ENCODE assay signal across 28 cellular contexts in genomic region chr13:68995972-68996670, GRCh38.
"Had no signal": no experiment of that assay in that cellular context is flagged by ENCODE, and none has a peak within 500 bp of the region (broad histone marks: within the 10 kb centered on the region; RNA-seq: fewer than 3 reads in every experiment).

No MANE protein-coding gene starts in this region.

- H3K27me3 Mint-ChIP-seq: memory B cell; naive thymus-derived CD4-positive, alpha-beta T cell; natural killer cell treated with Interleukin-12 subunit alpha and Interleukin-12 subunit beta and Interleukin-15 and Interleukin-18, amount 100 ng/mL, for 72 hours; stimulated activated naive B cell treated with anti-CD40 and anti-IgM and Interleukin-4, amounts not matched to agents 10 μg/mL and 1 μg/mL and 100 μg/mL, for 72 hours had no signal

- ATAC-seq: mucosa of descending colon; naive thymus-derived CD4-positive, alpha-beta T cell; natural killer cell treated with Interleukin-12 subunit alpha and Interleukin-12 subunit beta and Interleukin-15 and Interleukin-18, amount 100 ng/mL, for 72 hours; pancreas; right cardiac atrium; sciatic nerve; stimulated activated naive B cell treated with anti-CD40 and anti-IgM and Interleukin-4, amounts not matched to agents 10 μg/mL and 1 μg/mL and 100 μg/mL, for 72 hours; stimulated activated naive CD8-positive, alpha-beta T cell treated with anti-CD3 and anti-CD28 coated beads, Interleukin-15, Interleukin-2, amounts not matched to agents 100 U/mL and 50 U/mL, for 24 hours; upper lobe of right lung had no signal

- H3K36me3 ChIP-seq: left ventricle myocardium inferior, pancreas, prostate gland, stomach, thoracic aorta, tibial artery, upper lobe of right lung had no signal

- H3K4me3 Mint-ChIP-seq: memory B cell; naive thymus-derived CD4-positive, alpha-beta T cell; natural killer cell treated with Interleukin-12 subunit alpha and Interleukin-12 subunit beta and Interleukin-15 and Interleukin-18, amount 100 ng/mL, for 72 hours; stimulated activated naive B cell treated with anti-CD40 and anti-IgM and Interleukin-4, amounts not matched to agents 10 μg/mL and 1 μg/mL and 100 μg/mL, for 72 hours had no signal

- H3K9me3 ChIP-seq: mucosa of descending colon, pancreas, prostate gland, thoracic aorta, tibial artery, upper lobe of right lung had no signal

- H3K36me3 Mint-ChIP-seq: memory B cell; stimulated activated naive B cell treated with anti-CD40 and anti-IgM and Interleukin-4, amounts not matched to agents 10 μg/mL and 1 μg/mL and 100 μg/mL, for 72 hours had no signal

- H3K4me1 Mint-ChIP-seq: memory B cell; naive thymus-derived CD4-positive, alpha-beta T cell; stimulated activated naive B cell treated with anti-CD40 and anti-IgM and Interleukin-4, amounts not matched to agents 10 μg/mL and 1 μg/mL and 100 μg/mL, for 72 hours had no signal

- H3K4me1 ChIP-seq: left ventricle myocardium inferior, pancreas, prostate gland, stomach, tibial artery, upper lobe of right lung had no signal

- H3K4me3 ChIP-seq: left ventricle myocardium inferior, lung, mucosa of descending colon, pancreas, prostate gland, skin epidermis, stomach, thoracic aorta, tibial artery, upper lobe of right lung had no signal

- H3K27ac ChIP-seq: left ventricle myocardium inferior, pancreas, prostate gland, skin epidermis, stomach, thoracic aorta, tibial artery, upper lobe of right lung had no signal

- DNase-seq: hypothalamus; islet precursor cell; left ventricle myocardium inferior; midbrain; mucosa of descending colon; naive thymus-derived CD4-positive, alpha-beta T cell; nucleus accumbens; pancreas; posterior cingulate gyrus; retina; right cardiac atrium; stimulated activated CD4-positive, alpha-beta T cell treated with anti-CD3 and anti-CD28 coated beads, Interleukin-12 subunit alpha, Interleukin-12 subunit beta, amount 100 ng/mL, for 4 hours; stimulated activated CD4-positive, alpha-beta T cell treated with anti-CD3 and anti-CD28 coated beads, Interleukin-15, amount 100 ng/mL, for 24 hours; stimulated activated CD4-positive, alpha-beta T cell treated with anti-CD3 and anti-CD28 coated beads, Interleukin-2, amount 100 ng/mL, for 24 hours; stimulated activated CD4-positive, alpha-beta T cell treated with anti-CD3 and anti-CD28 coated beads, Interleukin-4, amount 100 ng/mL, for 1 hour; stimulated activated naive B cell treated with anti-CD40 and anti-IgM and Interleukin-4, amounts not matched to agents 10 μg/mL and 1 μg/mL and 100 μg/mL, for 72 hours; stimulated activated naive CD8-positive, alpha-beta T cell treated with anti-CD3 and anti-CD28 coated beads, Interleukin-15, Interleukin-2, amounts not matched to agents 100 U/mL and 50 U/mL, for 24 hours; stomach; tibial artery; trophoblast cell; upper lobe of right lung had no signal

- H3K27me3 ChIP-seq: pancreas, stomach, tibial artery, upper lobe of right lung had no signal

- H3K27ac Mint-ChIP-seq: memory B cell; naive thymus-derived CD4-positive, alpha-beta T cell; natural killer cell treated with Interleukin-12 subunit alpha and Interleukin-12 subunit beta and Interleukin-15 and Interleukin-18, amount 100 ng/mL, for 72 hours; stimulated activated naive B cell treated with anti-CD40 and anti-IgM and Interleukin-4, amounts not matched to agents 10 μg/mL and 1 μg/mL and 100 μg/mL, for 72 hours had no signal
